In genomic region chr20:63536997-63537524, GRCh38 we compare ENCODE assay signal across 8 cellular contexts. TPM values are rescaled to one million over a fixed set of nuclear protein-coding genes. Genes with fewer than 3 reads are reported as not detected.
DNase-seq lines count a peak whose midpoint lies in the region; ATAC-seq and TF ChIP-seq lines count a peak whose summit lies in the region.

Gene PTK6, minus strand, starts transcription at chr20:63537376. Its CDS starts 62 bp downstream, at chr20:63537314.

- peak; percentile 7 for ATAC-seq in HG02588 (IDR thresholded peaks at IDR 0.05; ENCODE audit: unreplicated experiment)
- no peak for ATAC-seq in HG03175 (IDR thresholded peaks at IDR 0.05; ENCODE audit: unreplicated experiment)

- TF ChIP-seq CTCF in GM12865 (IDR thresholded peaks at IDR 0.05; ENCODE audit: insufficient read depth, low read depth, low read length, missing control alignments), result no peak
- no peak for TF ChIP-seq CTCF in fibroblast of villous mesenchyme (IDR thresholded peaks at IDR 0.05; ENCODE audit: insufficient read depth, low read depth, low read length)

- H3K4me3 ChIP-seq in GM12865 (ENCODE audit: low read depth, low read length), result peak within 1 kb of the TSS; percentile 59
- H3K4me3 ChIP-seq in fibroblast of villous mesenchyme (ENCODE audit: low read depth, low read length), result peak within 1 kb of the TSS; percentile 47
- peak within 1 kb of the TSS; percentile 26 for H3K4me3 ChIP-seq in skeletal muscle cell (ENCODE audit: low read depth, low read length)

- peak; percentile 72 for DNase-seq in GM12865 (ENCODE audit: low read depth)
- peak; percentile 92 for DNase-seq in SW480 (ENCODE audit: low spot score)
- no peak for DNase-seq in fibroblast of villous mesenchyme (ENCODE audit: low read depth)
- DNase-seq in skeletal muscle cell (ENCODE audit: low read depth), result no peak
- DNase-seq in DMS53 treated with DMSO at 0.1 percent for 48 hours (lab: John Stamatoyannopoulos, UW; ENCODE audit: unreplicated experiment), result no peak
- no peak for DNase-seq in NCI-H82 (lab: John Stamatoyannopoulos, UW)

RNA-seq across cellular contexts. Expression of gene PTK6, which starts in this region (rescaled TPM):
- total RNA-seq in fibroblast of villous mesenchyme, result under 0.01 TPM in 2 replicates

Comparison
In these comparisons a context has a peak if more than half of its experiments do, and no peak if none do; other contexts are left out.
1. DNase-seq: peak in GM12865 (single experiment) and SW480 (single experiment); none in fibroblast of villous mesenchyme (single experiment), skeletal muscle cell (single experiment), DMS53 treated with DMSO at 0.1 percent for 48 hours (single experiment) and NCI-H82 (single experiment).
2. Peak in every context shown above with its lines, with median percentiles within 50 percentile points of each other: H3K4me3 ChIP-seq.